In the genomic region with DNA sequence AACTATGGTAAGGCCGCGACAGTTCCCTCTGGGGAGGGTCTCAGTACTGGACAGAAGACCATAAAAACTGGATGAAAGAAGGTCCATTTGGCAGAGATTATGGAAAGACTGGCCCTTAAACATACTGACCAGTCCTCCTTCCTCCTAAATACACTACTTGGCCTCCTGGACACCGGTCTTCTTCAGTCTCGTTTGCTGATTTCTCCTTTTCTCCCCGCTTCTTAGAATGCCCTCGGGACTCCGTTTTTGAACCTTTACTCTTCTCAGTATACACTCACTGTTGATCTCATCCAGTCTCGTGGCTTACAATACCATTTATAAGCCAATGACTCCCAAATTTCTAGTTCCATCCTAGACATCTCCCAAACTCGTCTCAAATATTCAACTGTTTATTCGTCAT, we compare ENCODE assay signal across 8 cellular contexts. TPM values are rescaled to one million over a fixed set of nuclear protein-coding genes. Genes with fewer than 3 reads are reported as not detected.
A peak's percentile ranks its signal among the peaks of the same experiment; 100 is the strongest.
DNase-seq lines count a peak whose midpoint lies in the region; ATAC-seq, FAIRE-seq and TF ChIP-seq lines count a peak whose summit lies in the region.

No MANE protein-coding gene starts in this region.

- in situ Hi-C loops in K562 (cut with MboI), result no loop called here

- H3K4me1 ChIP-seq in cardiac muscle cell (ENCODE audit: low read depth) (peaks cover 5% of the 10 kb centered on the region), K562 (replicated peaks in 1 of 2; ENCODE audit: control insufficient read depth in 2 of 2, insufficient read depth in 2 of 2, low read length in 2 of 2) (peaks cover 3 to 11% of the 10 kb centered on the region in 2 experiments; a peak in 2 of 5 replicates), lower lobe of right lung (peaks cover 14% of the 10 kb centered on the region), vagina (peaks cover 20% of the 10 kb centered on the region)

- 11% methylated on average over 10 of the region's 10 CpGs for WGBS in K562 (ENCODE audit: insufficient coverage, low coverage, missing lambda C conversion rate)

- H3K4me2 ChIP-seq in K562 (ENCODE audit: insufficient read depth, low read length), result peak overlapping the region; percentile 93

- peak; percentile 60 for FAIRE-seq in K562 (lab: Jason Lieb, UNC)

- intact Hi-C loops in Right ventricle myocardium inferior (cut with DNase I) (no loop called here), K562 (cut with micrococcal nuclease) (no loop called here), lower lobe of right lung (cut with DNase I) (no loop called here), vagina (cut with DNase I) (no loop called here)

- CTCF ChIA-PET in K562 (lab: Yijun Ruan, JAX; ENCODE audit: low intra/inter-chr PET ratio), result no interaction called here

- peak overlapping the region; percentile 94 to 96 for H3K9ac ChIP-seq in K562 (ENCODE audit: insufficient read depth in 1 of 2, low read depth in 2 of 2, low read length in 2 of 2)

- H3K27ac ChIP-seq in cardiac muscle cell (peak overlapping the region; percentile 90), K562 (ENCODE audit: extremely low read depth, low read depth, low read length) (peak overlapping the region; percentile 88), lower lobe of right lung (peak overlapping the region; percentile 86), vagina (peak overlapping the region; percentile 81)

- H4K20me1 ChIP-seq in K562 (replicated peaks; ENCODE audit: control insufficient read depth, insufficient read depth, low read length), result no peaks in the 10 kb centered on the region

- peaks cover 23% of the 10 kb centered on the region; the same call in 2 of the 3 replicates for H3K79me2 ChIP-seq in K562 (ENCODE audit: control insufficient read depth, insufficient read depth, low read length)

- POLR2A ChIA-PET in K562 (lab: Yijun Ruan, JAX), result interaction anchor here (1.0 to 2.9 kb wide), 3 partner anchors 11 to 21 kb away, joined by 3 to 13 read pairs (median 3); no protein-coding TSS in a partner anchor

- H3K9me3 ChIP-seq in cardiac muscle cell (ENCODE audit: low read depth) (no peaks in the 10 kb centered on the region), K562 (replicated peaks; ENCODE audit: control insufficient read depth, insufficient read depth, low read depth, low read length) (no peaks in the 10 kb centered on the region), lower lobe of right lung (no peaks in the 10 kb centered on the region), vagina (no peaks in the 10 kb centered on the region)

- BruUV-seq in K562 (replicated peaks; lab: Mats Ljungman, UMichigan), result no TSS peak

- DNase-seq in cardiac muscle cell (ENCODE audit: low read depth in 1 of 2, low spot score in 1 of 2), result peak in 1 of 2 donors; percentile 2
- no peak for DNase-seq in Right ventricle myocardium inferior (ENCODE audit: missing footprints)
- DNase-seq in K562 (ENCODE audit: extremely low read depth in 1 of 4, low spot score in 3 of 4), result peak in 2 of 4 experiments; percentile 23 to 28
- DNase-seq in lower lobe of right lung, result no peak
- DNase-seq in vagina (ENCODE audit: extremely low spot score in 2 of 2), result no peak
- DNase-seq in SKM-1 treated with dmso at 0.1 percent for 144 hours (lab: John Stamatoyannopoulos, UW; ENCODE audit: unreplicated experiment), result no peak
- DNase-seq in NCI-H748 (lab: John Stamatoyannopoulos, UW; ENCODE audit: unreplicated experiment), result no peak

- H2AFZ ChIP-seq in K562 (ENCODE audit: low read depth, low read length), result peak overlapping the region; percentile 97

- TF ChIP-seq POLR2A in K562 (conservative IDR thresholded peaks at IDR 0.05) (no peak), vagina (IDR thresholded peaks at IDR 0.05) (no peak)

- TF ChIP-seq RAD21 in K562 (CRISPR knock-in tag; conservative IDR thresholded peaks at IDR 0.05 in 1 of 2, IDR thresholded peaks at IDR 0.05 in 1 of 2), result no peak

- ATAC-seq in Right ventricle myocardium inferior (no peak), K562 (peak; percentile 19), lower lobe of right lung (peak in 1 of 2 donors; percentile 7), HG03439 (IDR thresholded peaks at IDR 0.05; ENCODE audit: unreplicated experiment) (no peak)

- H3K27me3 ChIP-seq in cardiac muscle cell (no peaks in the 10 kb centered on the region), K562 (ENCODE audit: control insufficient read depth in 2 of 2, insufficient read depth in 2 of 2, low read length in 2 of 2) (no peaks in the 10 kb centered on the region), lower lobe of right lung (ENCODE audit: low read depth) (no peaks in the 10 kb centered on the region), vagina (no peaks in the 10 kb centered on the region)

- TF ChIP-seq CTCF in cardiac muscle cell (IDR thresholded peaks at IDR 0.05; ENCODE audit: low read depth, low read length), result no peak
- no peak for TF ChIP-seq CTCF in K562 (IDR thresholded peaks at IDR 0.05 in 2 of 3, conservative IDR thresholded peaks at IDR 0.05 in 1 of 3; ENCODE audit: insufficient read depth in 2 of 3, low read depth in 1 of 3, low read length in 3 of 3)
- TF ChIP-seq CTCF in lower lobe of right lung (IDR thresholded peaks at IDR 0.05), result no peak
- no peak for TF ChIP-seq CTCF in vagina (IDR thresholded peaks at IDR 0.05)

- H3K9me1 ChIP-seq in K562 (ENCODE audit: control insufficient read depth, insufficient read depth, low read length), result no peaks in the 10 kb centered on the region

- peak overlapping the region; percentile 83 for H3K4me3 ChIP-seq in cardiac muscle cell
- peak overlapping the region; percentile 95 for H3K4me3 ChIP-seq in K562
- peak overlapping the region; percentile 75 for H3K4me3 ChIP-seq in lower lobe of right lung
- H3K4me3 ChIP-seq in vagina, result peak overlapping the region; percentile 77 to 95

- H3K36me3 ChIP-seq in cardiac muscle cell (peaks cover 16% of the 10 kb centered on the region), K562 (ENCODE audit: control insufficient read depth, insufficient read depth, low read length) (peaks cover 32% of the 10 kb centered on the region; the same call in 2 of the 3 replicates), lower lobe of right lung (peaks cover 32% of the 10 kb centered on the region), vagina (peaks cover 0 to 25% of the 10 kb centered on the region in 2 donors)

- no peak for TF ChIP-seq EP300 in K562 (IDR thresholded peaks at IDR 0.05; ENCODE audit: low read length)

RNA-seq across cellular contexts. Expression of a gene that starts 0.7 kb away (rescaled TPM):
- 91.0 and 103 TPM in 2 replicates for total RNA-seq in cardiac muscle cell
- polyA plus RNA-seq in cardiac muscle cell, result 107 and 108 TPM in 2 replicates
- total RNA-seq in Right ventricle myocardium inferior, result 51.2 TPM
- 38.3 and 58.5 TPM in 2 replicates for total RNA-seq in K562 (2011; cell fraction: chromatin; rRNA removed; ENCODE audit: low replicate concordance)
- total RNA-seq in K562 (2011; cell fraction: nucleolus; rRNA removed), result 49.9 and 50.7 TPM in 2 replicates
- 49.1 and 63.6 TPM in 2 replicates for total RNA-seq in K562 (2011; cell fraction: nucleoplasm; rRNA removed)
- 111 and 159 TPM in 2 replicates for total RNA-seq in K562 (2014; rRNA removed)
- total RNA-seq in K562 (2014; rRNA removed; fragmentation: Illumina TruSeq; extraction: Trizol), result 115 and 128 TPM in 2 replicates
- total RNA-seq in K562 (2015; rRNA removed; fragmentation: Illumina TruSeq; extraction: Trizol), result 122 and 128 TPM in 2 replicates
- total RNA-seq in K562 (2021), result 106 and 123 TPM in 2 replicates
- 161 and 162 TPM in 2 replicates for polyA plus RNA-seq in K562 (2011; rRNA removed)
- 79.0 and 134 TPM in 2 replicates for polyA plus RNA-seq in K562 (2011; cell fraction: cytosol; rRNA removed)
- 117 and 151 TPM in 2 replicates for polyA plus RNA-seq in K562 (2011; cell fraction: nucleus; rRNA removed)
- polyA plus RNA-seq in K562 (2012), result 104 and 130 TPM in 2 replicates
- 124 and 132 TPM in 2 replicates for polyA plus RNA-seq in K562 (2014; fragmentation: Illumina TruSeq; extraction: Trizol)
- polyA plus RNA-seq in K562 (2014; fragmentation: Nextera tagmentation; extraction: Ambion mirVana), result 10 to 100 TPM; 38.0 to 57.0 TPM
- 110 and 115 TPM in 2 replicates for polyA plus RNA-seq in K562 (2014; rRNA removed)
- polyA minus RNA-seq in K562 (2011; rRNA and poly(A)+ RNA removed), result 98.0 and 108 TPM in 2 replicates
- 54.2 and 58.0 TPM in 2 replicates for polyA minus RNA-seq in K562 (2011; cell fraction: cytosol; rRNA and poly(A)+ RNA removed)
- 23.6 and 33.0 TPM in 2 replicates for polyA minus RNA-seq in K562 (2011; cell fraction: nucleus; rRNA and poly(A)+ RNA removed)
- total RNA-seq in lower lobe of right lung, result 59.9 TPM
- 34.1 TPM for total RNA-seq in vagina

RNA-seq across cellular contexts. Expression of a gene that starts 26.3 kb away (rescaled TPM):
- total RNA-seq in cardiac muscle cell (7.8 and 13.5 TPM in 2 replicates), Right ventricle myocardium inferior (4.5 TPM), K562 (2014; rRNA removed) (7.1 and 7.2 TPM in 2 replicates), K562 (2014; rRNA removed; fragmentation: Illumina TruSeq; extraction: Trizol) (8.4 and 9.6 TPM in 2 replicates), K562 (2015; rRNA removed; fragmentation: Illumina TruSeq; extraction: Trizol) (3.4 and 4.3 TPM in 2 replicates), K562 (2021) (11.4 and 11.5 TPM in 2 replicates), lower lobe of right lung (12.3 TPM), vagina (5.2 TPM)
- polyA plus RNA-seq in cardiac muscle cell (12.9 and 14.6 TPM in 2 replicates), K562 (2011; rRNA removed) (17.0 and 21.3 TPM in 2 replicates), K562 (2014; fragmentation: Illumina TruSeq; extraction: Trizol) (10.8 and 11.4 TPM in 2 replicates), K562 (2014; fragmentation: Nextera tagmentation; extraction: Ambion mirVana) (1 to 10 TPM; 5.3 to 6.9 TPM), K562 (2014; rRNA removed) (8.9 and 10.3 TPM in 2 replicates)
- total RNA-seq in K562 (2011; cell fraction: chromatin; rRNA removed; ENCODE audit: low replicate concordance), result 21.0 and 31.5 TPM in 2 replicates
- 9.5 and 11.7 TPM in 2 replicates for total RNA-seq in K562 (2011; cell fraction: nucleolus; rRNA removed)
- total RNA-seq in K562 (2011; cell fraction: nucleoplasm; rRNA removed), result 16.6 and 17.5 TPM in 2 replicates
- polyA plus RNA-seq in K562 (2011; cell fraction: cytosol; rRNA removed), result 8.6 and 14.0 TPM in 2 replicates
- 14.9 and 15.1 TPM in 2 replicates for polyA plus RNA-seq in K562 (2011; cell fraction: nucleus; rRNA removed)
- 9.0 and 10.0 TPM in 2 replicates for polyA plus RNA-seq in K562 (2012)
- 14.0 and 16.3 TPM in 2 replicates for polyA minus RNA-seq in K562 (2011; rRNA and poly(A)+ RNA removed)
- polyA minus RNA-seq in K562 (2011; cell fraction: cytosol; rRNA and poly(A)+ RNA removed), result 5.1 and 5.3 TPM in 2 replicates
- 4.6 and 6.3 TPM in 2 replicates for polyA minus RNA-seq in K562 (2011; cell fraction: nucleus; rRNA and poly(A)+ RNA removed)

RNA-seq across cellular contexts. Expression of a gene that starts 41.2 kb away (rescaled TPM):
- total RNA-seq in cardiac muscle cell (not detected in 2 replicates), Right ventricle myocardium inferior (0.68 TPM), K562 (2014; rRNA removed) (not detected in 2 replicates), K562 (2014; rRNA removed; fragmentation: Illumina TruSeq; extraction: Trizol) (not detected in 2 replicates), K562 (2015; rRNA removed; fragmentation: Illumina TruSeq; extraction: Trizol) (not detected in 2 replicates), K562 (2021) (not detected in 2 replicates), lower lobe of right lung (0.50 TPM), vagina (0.98 TPM)
- polyA plus RNA-seq in cardiac muscle cell (not detected in 2 replicates), K562 (2011; rRNA removed) (not detected in 2 replicates), K562 (2014; fragmentation: Illumina TruSeq; extraction: Trizol) (not detected in 2 replicates), K562 (2014; fragmentation: Nextera tagmentation; extraction: Ambion mirVana) (not detected), K562 (2014; rRNA removed) (not detected in 2 replicates)
- total RNA-seq in K562 (2011; cell fraction: chromatin; rRNA removed; ENCODE audit: low replicate concordance), result not detected in 2 replicates
- not detected in 2 replicates for total RNA-seq in K562 (2011; cell fraction: nucleolus; rRNA removed)
- total RNA-seq in K562 (2011; cell fraction: nucleoplasm; rRNA removed), result not detected in 2 replicates
- not detected in 2 replicates for polyA plus RNA-seq in K562 (2011; cell fraction: cytosol; rRNA removed)
- polyA plus RNA-seq in K562 (2011; cell fraction: nucleus; rRNA removed), result not detected in 2 replicates
- not detected in 2 replicates for polyA plus RNA-seq in K562 (2012)
- not detected in 2 replicates for polyA minus RNA-seq in K562 (2011; rRNA and poly(A)+ RNA removed)
- not detected in 2 replicates for polyA minus RNA-seq in K562 (2011; cell fraction: cytosol; rRNA and poly(A)+ RNA removed)
- polyA minus RNA-seq in K562 (2011; cell fraction: nucleus; rRNA and poly(A)+ RNA removed), result not detected in 2 replicates

RNA-seq across cellular contexts. Expression of a gene that starts 42.7 kb away (rescaled TPM):
- total RNA-seq in cardiac muscle cell, result not detected in 2 replicates
- 1.1 TPM in 1 of 2 replicates, not detected in the other for polyA plus RNA-seq in cardiac muscle cell
- total RNA-seq in Right ventricle myocardium inferior, result 7.7 TPM
- total RNA-seq in K562 (2011; cell fraction: chromatin; rRNA removed; ENCODE audit: low replicate concordance), result not detected in 2 replicates
- not detected in 2 replicates for total RNA-seq in K562 (2011; cell fraction: nucleolus; rRNA removed)
- not detected in 2 replicates for total RNA-seq in K562 (2011; cell fraction: nucleoplasm; rRNA removed)
- total RNA-seq in K562 (2014; rRNA removed), result not detected in 2 replicates
- not detected in 2 replicates for total RNA-seq in K562 (2014; rRNA removed; fragmentation: Illumina TruSeq; extraction: Trizol)
- total RNA-seq in K562 (2015; rRNA removed; fragmentation: Illumina TruSeq; extraction: Trizol), result not detected in 2 replicates
- total RNA-seq in K562 (2021), result not detected in 2 replicates
- polyA plus RNA-seq in K562 (2011; rRNA removed), result not detected in 2 replicates
- not detected in 2 replicates for polyA plus RNA-seq in K562 (2011; cell fraction: cytosol; rRNA removed)
- polyA plus RNA-seq in K562 (2011; cell fraction: nucleus; rRNA removed), result not detected in 2 replicates
- polyA plus RNA-seq in K562 (2012), result not detected in 2 replicates
- not detected in 2 replicates for polyA plus RNA-seq in K562 (2014; fragmentation: Illumina TruSeq; extraction: Trizol)
- not detected for polyA plus RNA-seq in K562 (2014; fragmentation: Nextera tagmentation; extraction: Ambion mirVana)
- polyA plus RNA-seq in K562 (2014; rRNA removed), result not detected in 2 replicates
- not detected in 2 replicates for polyA minus RNA-seq in K562 (2011; rRNA and poly(A)+ RNA removed)
- not detected in 2 replicates for polyA minus RNA-seq in K562 (2011; cell fraction: cytosol; rRNA and poly(A)+ RNA removed)
- polyA minus RNA-seq in K562 (2011; cell fraction: nucleus; rRNA and poly(A)+ RNA removed), result not detected in 2 replicates
- not detected for total RNA-seq in lower lobe of right lung
- total RNA-seq in vagina, result not detected

RNA-seq across cellular contexts. Expression of a gene that starts 47.4 kb away (rescaled TPM):
- total RNA-seq in cardiac muscle cell (0.14 and 0.42 TPM in 2 replicates), Right ventricle myocardium inferior (not detected), K562 (2014; rRNA removed) (not detected in 2 replicates), K562 (2014; rRNA removed; fragmentation: Illumina TruSeq; extraction: Trizol) (not detected in 2 replicates), K562 (2015; rRNA removed; fragmentation: Illumina TruSeq; extraction: Trizol) (not detected in 2 replicates), K562 (2021) (not detected in 2 replicates), lower lobe of right lung (not detected), vagina (0.25 TPM)
- polyA plus RNA-seq in cardiac muscle cell (not detected in 2 replicates), K562 (2011; rRNA removed) (not detected in 2 replicates), K562 (2014; fragmentation: Illumina TruSeq; extraction: Trizol) (not detected in 2 replicates), K562 (2014; fragmentation: Nextera tagmentation; extraction: Ambion mirVana) (not detected), K562 (2014; rRNA removed) (not detected in 2 replicates)
- not detected in 2 replicates for total RNA-seq in K562 (2011; cell fraction: chromatin; rRNA removed; ENCODE audit: low replicate concordance)
- total RNA-seq in K562 (2011; cell fraction: nucleolus; rRNA removed), result not detected in 2 replicates
- not detected in 2 replicates for total RNA-seq in K562 (2011; cell fraction: nucleoplasm; rRNA removed)
- polyA plus RNA-seq in K562 (2011; cell fraction: cytosol; rRNA removed), result not detected in 2 replicates
- polyA plus RNA-seq in K562 (2011; cell fraction: nucleus; rRNA removed), result 0.07 TPM in 1 of 2 replicates, not detected in the other
- 0.06 TPM in 1 of 2 replicates, not detected in the other for polyA plus RNA-seq in K562 (2012)
- polyA minus RNA-seq in K562 (2011; rRNA and poly(A)+ RNA removed), result not detected in 2 replicates
- not detected in 2 replicates for polyA minus RNA-seq in K562 (2011; cell fraction: cytosol; rRNA and poly(A)+ RNA removed)
- not detected in 2 replicates for polyA minus RNA-seq in K562 (2011; cell fraction: nucleus; rRNA and poly(A)+ RNA removed)
